Comparison of ENCODE assay signal across 8 cellular contexts in the genomic region with DNA sequence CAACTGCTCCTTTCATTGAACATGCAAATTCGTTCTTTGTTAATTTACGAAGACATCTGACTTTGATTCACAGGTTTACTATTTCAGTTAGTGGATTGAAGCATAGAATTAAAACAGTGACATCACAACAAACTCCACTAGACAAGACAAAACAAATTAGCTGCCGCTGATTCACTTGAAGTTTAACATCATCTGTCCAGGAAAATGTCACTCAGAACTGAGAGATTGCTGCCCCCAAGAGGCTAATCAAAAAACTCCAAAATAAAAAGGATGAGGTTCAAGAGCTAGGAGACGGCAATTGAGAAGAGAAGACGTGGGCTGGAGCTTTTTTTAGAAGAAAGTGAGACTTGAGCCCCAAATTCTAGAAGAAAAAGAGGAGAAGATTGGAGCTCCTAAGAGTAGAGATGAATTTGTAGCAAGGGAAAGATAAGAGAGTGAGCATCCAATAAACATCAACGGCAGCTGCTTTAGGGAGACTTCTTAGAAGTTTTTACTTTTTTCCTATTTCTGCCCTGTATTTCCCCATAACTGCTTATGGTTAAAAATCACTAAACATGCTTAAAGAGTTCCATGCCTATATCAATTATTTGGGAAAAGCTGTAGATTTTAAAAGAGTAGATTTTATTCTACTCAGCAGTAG. TPM values are rescaled to one million over a fixed set of nuclear protein-coding genes. Genes with fewer than 3 reads are reported as not detected.
DNase-seq lines count a peak whose midpoint lies in the region; ATAC-seq and TF ChIP-seq lines count a peak whose summit lies in the region.
"Had no signal": no experiment of that assay in that cellular context is flagged by ENCODE, and none has a peak within 500 bp of the region (broad histone marks: within the 10 kb centered on the region; RNA-seq: fewer than 3 reads in every experiment).

No MANE protein-coding gene starts in this region.

- no peaks in the 10 kb centered on the region for H3F3A ChIP-seq in DOHH2 (ENCODE audit: control insufficient read depth, insufficient read depth)

- CTCF ChIA-PET in RWPE1 (lab: Yijun Ruan, JAX): interaction anchor here (0.5 to 1.6 kb wide), 22 partner anchors 8 to 1425 kb away, joined by 3 to 19 read pairs (median 4); no protein-coding TSS in a partner anchor

- H3K4me3 ChIP-seq in DOHH2 (ENCODE audit: low read length): no peak overlapping the region
- no peak overlapping the region for H3K4me3 ChIP-seq in parathyroid adenoma (ENCODE audit: low read depth, low read length)

- no peaks in the 10 kb centered on the region for H4K20me1 ChIP-seq in DOHH2 (ENCODE audit: control insufficient read depth, insufficient read depth, low read depth, low read length)

- H3K9me3 ChIP-seq in DOHH2 (ENCODE audit: control insufficient read depth, insufficient read depth, low read length) (no peaks in the 10 kb centered on the region), parathyroid adenoma (ENCODE audit: control insufficient read depth, low read length) (no peaks in the 10 kb centered on the region)

- intact Hi-C loops in posterior vena cava (cut with DNase I): no loop called here

- peak; percentile 64 for ATAC-seq in GM19467 (IDR thresholded peaks at IDR 0.05; ENCODE audit: unreplicated experiment)

- TF ChIP-seq CTCF in DOHH2 (IDR thresholded peaks at IDR 0.05; ENCODE audit: low read depth, low read length, poor library complexity, severe bottlenecking): peak; percentile 67
- TF ChIP-seq CTCF in RWPE1 (conservative IDR thresholded peaks at IDR 0.05; ENCODE audit: low read depth): peak; percentile 67
- peak; percentile 15 for TF ChIP-seq CTCF in parathyroid adenoma (IDR thresholded peaks at IDR 0.05)

- H3K27me3 ChIP-seq in DOHH2 (ENCODE audit: control insufficient read depth, low read length) (no peaks in the 10 kb centered on the region), parathyroid adenoma (ENCODE audit: control insufficient read depth, insufficient read depth, low read length) (no peaks in the 10 kb centered on the region)

- H3K9ac ChIP-seq in parathyroid adenoma: no peak overlapping the region

- POLR2A ChIA-PET in RWPE1 (lab: Yijun Ruan, JAX; ENCODE audit: low non-redundant PET): interaction anchor here (0.6 kb wide), 1 partner anchor 319 kb away, joined by 12 read pairs; no protein-coding TSS in a partner anchor

- H3K9me2 ChIP-seq in DOHH2 (replicated peaks; ENCODE audit: control insufficient read depth, low read length): no peaks in the 10 kb centered on the region

- DNase-seq in Kasumi-1 (lab: John Stamatoyannopoulos, UW): peak; percentile 51 to 65
- DNase-seq in RWPE1 (ENCODE audit: low spot score): peak; percentile 45
- peak; percentile 13 to 30 for DNase-seq in erythroblast (lab: John Stamatoyannopoulos, UW)
- DNase-seq in posterior vena cava (ENCODE audit: low spot score): no peak
- DNase-seq: activated T-cell treated with anti-CD3 and anti-CD28 coated beads, Interleukin-2, amount 50 U/mL, for 4 hours had no signal

- no peak overlapping the region for H3K4me2 ChIP-seq in DOHH2 (ENCODE audit: low read length)
- no peak overlapping the region for H3K4me2 ChIP-seq in parathyroid adenoma (ENCODE audit: low read length)

- no peak overlapping the region for H2AFZ ChIP-seq in parathyroid adenoma

- no peak for TF ChIP-seq POLR2A in erythroblast (IDR thresholded peaks at IDR 0.05; ENCODE audit: low read length)

- no peak overlapping the region for H3K27ac ChIP-seq in DOHH2 (ENCODE audit: low read depth, low read length)
- H3K27ac ChIP-seq in RWPE1: no peak overlapping the region
- no peak overlapping the region for H3K27ac ChIP-seq in parathyroid adenoma

- H3K36me3 ChIP-seq in DOHH2 (ENCODE audit: control insufficient read depth, low read length): no peaks in the 10 kb centered on the region
- no peaks in the 10 kb centered on the region for H3K36me3 ChIP-seq in parathyroid adenoma (ENCODE audit: control insufficient read depth, insufficient read depth, low read length)

- H3K4me1 ChIP-seq in DOHH2 (ENCODE audit: control insufficient read depth, low read length): no peaks in the 10 kb centered on the region
- no peaks in the 10 kb centered on the region for H3K4me1 ChIP-seq in parathyroid adenoma

- no peaks in the 10 kb centered on the region for H3K79me2 ChIP-seq in DOHH2 (ENCODE audit: control insufficient read depth, low read length)
- no peaks in the 10 kb centered on the region for H3K79me2 ChIP-seq in parathyroid adenoma

RNA-seq across cellular contexts. Expression of gene TPP2, which starts 40.8 kb away (rescaled TPM):
- 10 to 100 TPM; 32.7 to 37.2 TPM for total RNA-seq in posterior vena cava

Comparison
In these comparisons a context has a peak if more than half of its experiments do, and no peak if none do; other contexts are left out.
1. CTCF ChIP-seq: peak in every context shown above with its lines; median percentile 67 in DOHH2; 67 in RWPE1; 15 in parathyroid adenoma.